ENCODE assay signal across 2 cellular contexts in genomic region chr12:123232472-123232806, GRCh38.
A peak's percentile ranks its signal among the peaks of the same experiment; 100 is the strongest.
TF ChIP-seq lines count a peak whose summit lies in the region.

No MANE protein-coding gene starts in this region.

TF ChIP-seq in K562, 482 proteins besides CTCF, POLR2A, EP300 and RAD21 (continued from another document and continues in another):
- TF ChIP-seq BCLAF1 (IDR thresholded peaks at IDR 0.05; ENCODE audit: borderline replicate concordance in 1 of 2, control insufficient read depth in 1 of 2, low read depth in 2 of 2, low read length in 1 of 2) (no peak), ZNF740 (CRISPR knock-in tag; IDR thresholded peaks at IDR 0.05) (no peak), ZNF740 (tag; IDR thresholded peaks at IDR 0.05) (0 out of 4 replicates have a peak, but pooled peaks of 1 of the 2 experiments have one; percentile 37), ZBTB12 (CRISPR knock-in tag; IDR thresholded peaks at IDR 0.05) (no peak), PYGO2 (tag; IDR thresholded peaks at IDR 0.05) (no peak), SAFB (IDR thresholded peaks at IDR 0.05; ENCODE audit: borderline replicate concordance, low read depth, low read length) (no peak), TAF1 (IDR thresholded peaks at IDR 0.05; ENCODE audit: control insufficient read depth, extremely low read depth, insufficient read depth, low read length, severe bottlenecking) (no peak), XRCC3 (IDR thresholded peaks at IDR 0.05) (no peak), HSF4 (CRISPR knock-in tag; IDR thresholded peaks at IDR 0.05; ENCODE audit: borderline replicate concordance) (no peak)

TF ChIP-seq in HepG2, 621 proteins besides CTCF, POLR2A, EP300 and RAD21 (continued from another document and continues in another):
- TF ChIP-seq ZNF280D (CRISPR knock-in tag; IDR thresholded peaks at IDR 0.05) = 0 out of 2 replicates have a peak, but pooled peaks have one; percentile 60
- no peak for TF ChIP-seq ZNF24 (IDR thresholded peaks at IDR 0.05)
- no peak for TF ChIP-seq ZBTB46 (CRISPR knock-in tag; IDR thresholded peaks at IDR 0.05; ENCODE audit: borderline replicate concordance)
- no peak for TF ChIP-seq ZNF337 (CRISPR knock-in tag; IDR thresholded peaks at IDR 0.05; ENCODE audit: borderline replicate concordance, low read depth)
- no peak for TF ChIP-seq PHF21A (CRISPR knock-in tag; IDR thresholded peaks at IDR 0.05)
- no peak for TF ChIP-seq ZSCAN5A (CRISPR knock-in tag; IDR thresholded peaks at IDR 0.05; ENCODE audit: borderline replicate concordance)
- 0 out of 2 replicates have a peak, but pooled peaks have one; percentile 26 for TF ChIP-seq ZNF749 (CRISPR knock-in tag; IDR thresholded peaks at IDR 0.05; ENCODE audit: borderline replicate concordance)
- TF ChIP-seq TRIM22 (IDR thresholded peaks at IDR 0.05) = no peak
- no peak for TF ChIP-seq FOXK1 (CRISPR knock-in tag; IDR thresholded peaks at IDR 0.05; ENCODE audit: borderline replicate concordance, low read depth)
- no peak for TF ChIP-seq ZNF331 (CRISPR knock-in tag; IDR thresholded peaks at IDR 0.05)
- no peak for TF ChIP-seq ZNF276 (CRISPR knock-in tag; IDR thresholded peaks at IDR 0.05; ENCODE audit: low read depth)
- TF ChIP-seq ZNF180 (CRISPR knock-in tag; IDR thresholded peaks at IDR 0.05; ENCODE audit: borderline replicate concordance, low read depth) = no peak
- TF ChIP-seq PATZ1 (CRISPR knock-in tag; IDR thresholded peaks at IDR 0.05) = peak; percentile 68; the same call in 1 of the 2 replicates
- no peak for TF ChIP-seq ZNF121 (CRISPR knock-in tag; IDR thresholded peaks at IDR 0.05)
- TF ChIP-seq ZNF530 (CRISPR knock-in tag; IDR thresholded peaks at IDR 0.05; ENCODE audit: low read depth) = no peak
- no peak for TF ChIP-seq ZSCAN20 (CRISPR knock-in tag; IDR thresholded peaks at IDR 0.05; ENCODE audit: borderline replicate concordance)
- no peak for TF ChIP-seq ZMYM4 (CRISPR knock-in tag; IDR thresholded peaks at IDR 0.05)
- TF ChIP-seq KDM2A (CRISPR knock-in tag; IDR thresholded peaks at IDR 0.05; ENCODE audit: borderline replicate concordance, low read depth) = no peak
- no peak for TF ChIP-seq ZNF484 (CRISPR knock-in tag; IDR thresholded peaks at IDR 0.05; ENCODE audit: borderline replicate concordance, low read depth)
- TF ChIP-seq MEIS2 (CRISPR knock-in tag; IDR thresholded peaks at IDR 0.05) = no peak
- no peak for TF ChIP-seq TSC22D2 (CRISPR knock-in tag; IDR thresholded peaks at IDR 0.05; ENCODE audit: borderline replicate concordance)
- TF ChIP-seq ZNF260 (CRISPR knock-in tag; IDR thresholded peaks at IDR 0.05; ENCODE audit: borderline replicate concordance, low read depth) = no peak
- TF ChIP-seq RXRA (CRISPR knock-in tag; IDR thresholded peaks at IDR 0.05) = no peak
- 0 out of 2 replicates have a peak, but pooled peaks have one; percentile 17 for TF ChIP-seq ONECUT2 (CRISPR knock-in tag; IDR thresholded peaks at IDR 0.05)
- TF ChIP-seq FOXA3 (CRISPR knock-in tag; IDR thresholded peaks at IDR 0.05) = no peak
- TF ChIP-seq RBM39 (IDR thresholded peaks at IDR 0.05; ENCODE audit: low read depth, low read length, poor library complexity, severe bottlenecking) = no peak
- TF ChIP-seq ZNF280B (CRISPR knock-in tag; IDR thresholded peaks at IDR 0.05; ENCODE audit: borderline replicate concordance) = no peak
- TF ChIP-seq ISX (CRISPR knock-in tag; conservative IDR thresholded peaks at IDR 0.05) = no peak
- TF ChIP-seq RARG (CRISPR knock-in tag; IDR thresholded peaks at IDR 0.05; ENCODE audit: low read depth) = no peak
- no peak for TF ChIP-seq GATAD1 (CRISPR knock-in tag; IDR thresholded peaks at IDR 0.05)
- TF ChIP-seq ZNF619 (CRISPR knock-in tag; IDR thresholded peaks at IDR 0.05) = no peak
- 0 out of 2 replicates have a peak, but pooled peaks have one; percentile 64 for TF ChIP-seq CHD4 (IDR thresholded peaks at IDR 0.05; ENCODE audit: borderline replicate concordance, low read length)
- no peak for TF ChIP-seq KAT2B (IDR thresholded peaks at IDR 0.05; ENCODE audit: borderline replicate concordance, low read depth, low read length)
- TF ChIP-seq ZNF441 (CRISPR knock-in tag; IDR thresholded peaks at IDR 0.05; ENCODE audit: borderline replicate concordance) = no peak
- TF ChIP-seq ZNF496 (CRISPR knock-in tag; IDR thresholded peaks at IDR 0.05; ENCODE audit: insufficient replicate concordance) = no peak
- TF ChIP-seq ZBTB49 (CRISPR knock-in tag; IDR thresholded peaks at IDR 0.05; ENCODE audit: borderline replicate concordance) = no peak
- no peak for TF ChIP-seq ZNF12 (CRISPR knock-in tag; IDR thresholded peaks at IDR 0.05)
- no peak for TF ChIP-seq CCAR2 (optimal IDR thresholded peaks at IDR 0.05; ENCODE audit: low read depth, low read length)
- TF ChIP-seq DMAP1 (CRISPR knock-in tag; IDR thresholded peaks at IDR 0.05) = no peak
- no peak for TF ChIP-seq BRF2 (CRISPR knock-in tag; IDR thresholded peaks at IDR 0.05)
- TF ChIP-seq ZNF747 (CRISPR knock-in tag; IDR thresholded peaks at IDR 0.05; ENCODE audit: borderline replicate concordance) = peak; percentile 21; the same call in 1 of the 2 replicates
- 0 out of 2 replicates have a peak, but pooled peaks have one; percentile 32 for TF ChIP-seq ZMAT5 (CRISPR knock-in tag; IDR thresholded peaks at IDR 0.05; ENCODE audit: borderline replicate concordance, low read depth)
- TF ChIP-seq ZNF75D (CRISPR knock-in tag; IDR thresholded peaks at IDR 0.05; ENCODE audit: borderline replicate concordance) = no peak
